Comparison of ENCODE assay signal across 14 cellular contexts in genomic region chr1:42725820-42726219, GRCh38. TPM values are rescaled to one million over a fixed set of nuclear protein-coding genes. Genes with fewer than 3 reads are reported as not detected.
A peak's percentile ranks its signal among the peaks of the same experiment; 100 is the strongest.
DNase-seq lines count a peak whose midpoint lies in the region; ATAC-seq, FAIRE-seq and TF ChIP-seq lines count a peak whose summit lies in the region.
"Not testable (repeated sequence)": the region's sequence is repeated elsewhere in the genome, so short reads cannot be mapped to it uniquely, and the experiment has no call there.
"Had no signal": no experiment of that assay in that cellular context is flagged by ENCODE, and none has a peak within 500 bp of the region (broad histone marks: within the 10 kb centered on the region; RNA-seq: fewer than 3 reads in every experiment).

No MANE protein-coding gene starts in this region.

- not testable (repeated sequence) for H3K4me1 ChIP-seq in kidney (ENCODE audit: control insufficient read depth in 1 of 2, insufficient read depth in 1 of 2, low read depth in 1 of 2, low read length in 2 of 2)

- H3K4me1 Mint-ChIP-seq in osteocyte (ENCODE audit: unreplicated experiment); stimulated activated memory B cell treated with anti-CD40 and anti-IgM and Interleukin-4, amounts not matched to agents 10 μg/mL and 1 μg/mL and 100 μg/mL, for 72 hours: not testable (repeated sequence)

- not testable (repeated sequence) for H3K9me3 Mint-ChIP-seq in osteocyte (ENCODE audit: unreplicated experiment); stimulated activated memory B cell treated with anti-CD40 and anti-IgM and Interleukin-4, amounts not matched to agents 10 μg/mL and 1 μg/mL and 100 μg/mL, for 72 hours

- H3K27ac ChIP-seq in kidney (ENCODE audit: low read depth in 2 of 2, low read length in 2 of 2) = not testable (repeated sequence)

- ATAC-seq in stimulated activated memory B cell treated with anti-CD40 and anti-IgM and Interleukin-4, amounts not matched to agents 10 μg/mL and 1 μg/mL and 100 μg/mL, for 72 hours = not testable (repeated sequence)

- H3K36me3 ChIP-seq in kidney (ENCODE audit: control insufficient read depth in 1 of 2, insufficient read depth in 2 of 2, low read length in 2 of 2) = not testable (repeated sequence)

- H3K4me3 ChIP-seq in kidney (ENCODE audit: low read length in 2 of 2) = not testable (repeated sequence)

- H3K27ac Mint-ChIP-seq in osteocyte (ENCODE audit: unreplicated experiment) = not testable (repeated sequence)
- peak overlapping the region; percentile 30 for H3K27ac Mint-ChIP-seq in stimulated activated memory B cell treated with anti-CD40 and anti-IgM and Interleukin-4, amounts not matched to agents 10 μg/mL and 1 μg/mL and 100 μg/mL, for 72 hours

- not testable (repeated sequence) for TF ChIP-seq CTCF in kidney (IDR thresholded peaks at IDR 0.05; ENCODE audit: borderline replicate concordance, extremely low read depth, insufficient read depth); osteocyte (IDR thresholded peaks at IDR 0.05)

- DNase-seq in activated CD8-positive, alpha-beta memory T cell treated with anti-CD3 and anti-CD28 coated beads for 24 hours = peak; percentile 7
- DNase-seq in cardiac septum (ENCODE audit: low spot score) = peak; percentile 70
- not testable (repeated sequence) for DNase-seq in kidney
- peak; percentile 36 for DNase-seq in osteocyte (ENCODE audit: extremely low spot score, unreplicated experiment)

- not testable (repeated sequence) for H3K4me3 Mint-ChIP-seq in osteocyte (ENCODE audit: unreplicated experiment); stimulated activated memory B cell treated with anti-CD40 and anti-IgM and Interleukin-4, amounts not matched to agents 10 μg/mL and 1 μg/mL and 100 μg/mL, for 72 hours

- intact Hi-C loops in cardiac septum (cut with DNase I); kidney (cut with DNase I): not testable (repeated sequence)

- FAIRE-seq in endometrium (lab: Jason Lieb, UNC) = peak; percentile 83
- peak; percentile 76 for FAIRE-seq in kidney (lab: Jason Lieb, UNC)

- H3K9ac ChIP-seq in kidney (ENCODE audit: low read length in 2 of 2) = not testable (repeated sequence)

- H3K9me3 ChIP-seq in kidney (ENCODE audit: control insufficient read depth in 1 of 2, low read length in 2 of 2) = not testable (repeated sequence)

- not testable (repeated sequence) for H3K36me3 Mint-ChIP-seq in osteocyte (ENCODE audit: unreplicated experiment); stimulated activated memory B cell treated with anti-CD40 and anti-IgM and Interleukin-4, amounts not matched to agents 10 μg/mL and 1 μg/mL and 100 μg/mL, for 72 hours

- not testable (repeated sequence) for H3K27me3 Mint-ChIP-seq in osteocyte (ENCODE audit: unreplicated experiment); stimulated activated memory B cell treated with anti-CD40 and anti-IgM and Interleukin-4, amounts not matched to agents 10 μg/mL and 1 μg/mL and 100 μg/mL, for 72 hours

RNA-seq across cellular contexts. Expression of gene CLDN19, which starts 14.2 kb away (rescaled TPM):
- total RNA-seq in cardiac septum (not detected), kidney (23.2 TPM), osteocyte (not detected in 2 replicates)
- 42.5 TPM for polyA plus RNA-seq in kidney (ENCODE audit: insufficient read depth, low read depth, low replicate concordance)
- total RNA-seq: A673; CD4-positive, alpha-beta memory T cell; CD4-positive, CD25-positive, alpha-beta regulatory T cell; CD8-positive, alpha-beta memory T cell; Daoy had no signal
- polyA plus RNA-seq: AG04450; CD14-positive monocyte; CD4-positive, alpha-beta memory T cell; CD4-positive, CD25-positive, alpha-beta regulatory T cell; CD8-positive, alpha-beta memory T cell had no signal

RNA-seq across cellular contexts. Expression of gene P3H1, which starts 41.0 kb away (rescaled TPM):
- total RNA-seq in cardiac septum = 12.2 TPM
- 29.7 TPM for total RNA-seq in kidney
- 19.0 TPM for polyA plus RNA-seq in kidney (ENCODE audit: insufficient read depth, low read depth, low replicate concordance)
- 210 and 221 TPM in 2 replicates for total RNA-seq in osteocyte

RNA-seq across cellular contexts. Expression of gene C1orf50, which starts 41.2 kb away (rescaled TPM):
- total RNA-seq in cardiac septum (11.0 TPM), kidney (7.5 TPM), osteocyte (5.3 and 5.6 TPM in 2 replicates)
- polyA plus RNA-seq in kidney (ENCODE audit: insufficient read depth, low read depth, low replicate concordance) = 14.6 TPM

RNA-seq across cellular contexts. Expression of gene YBX1, which starts 43.6 kb away (rescaled TPM):
- total RNA-seq in cardiac septum (717 TPM), kidney (395 TPM), osteocyte (529 and 538 TPM in 2 replicates)
- 418 TPM for polyA plus RNA-seq in kidney (ENCODE audit: insufficient read depth, low read depth, low replicate concordance)

RNA-seq across cellular contexts. Expression of gene TMEM269, which starts 59.0 kb away (rescaled TPM):
- total RNA-seq in cardiac septum (not detected), kidney (0.22 TPM), osteocyte (0.21 and 0.67 TPM in 2 replicates)
- not detected for polyA plus RNA-seq in kidney (ENCODE audit: insufficient read depth, low read depth, low replicate concordance)
- total RNA-seq: Daoy, G401 had no signal
- polyA plus RNA-seq: CD14-positive monocyte; CD4-positive, alpha-beta memory T cell; CD8-positive, alpha-beta memory T cell had no signal

Comparison
In these comparisons a context has a peak if more than half of its experiments do, and no peak if none do; other contexts are left out.
1. RNA of gene CLDN19, which starts 14.2 kb away (total RNA-seq): 23.2 TPM in kidney (single experiment); not detected in cardiac septum (single experiment) and not detected in osteocyte; every median in the first group is over 10 times any median in the second.